In genomic region chr7:5622286-5622685, GRCh38 we compare ENCODE assay signal across 26 cellular contexts.
"Had no signal": no experiment of that assay in that cellular context is flagged by ENCODE, and none has a peak within 500 bp of the region (broad histone marks: within the 10 kb centered on the region; RNA-seq: fewer than 3 reads in every experiment).

No MANE protein-coding gene starts in this region.

- H3K27me3 ChIP-seq: esophagus squamous epithelium, neutrophil, right atrium auricular region, sigmoid colon, stomach, thyroid gland had no signal

- H3K9ac ChIP-seq: parathyroid adenoma had no signal

- DNase-seq: dermis blood vessel endothelial cell; effector memory CD4-positive, alpha-beta T cell; erythroblast; esophagus squamous epithelium; foreskin melanocyte; hypothalamus; immature natural killer cell; islet precursor cell; mesenchymal stem cell; mucosa of descending colon; naive thymus-derived CD4-positive, alpha-beta T cell; sigmoid colon; stimulated activated CD4-positive, alpha-beta T cell treated with anti-CD3 and anti-CD28 coated beads, Interleukin-2, amount 100 ng/mL, for 24 hours; stimulated activated CD4-positive, alpha-beta T cell treated with anti-CD3 and anti-CD28 coated beads, Interleukin-4, amount 100 ng/mL, for 24 hours; stimulated activated naive CD4-positive, alpha-beta T cell treated with Interleukin-2 at 50 U/mL for 16 hours; stomach; thyroid gland; trophoblast cell had no signal

- H3K4me1 Mint-ChIP-seq: immature natural killer cell had no signal

- H3K27ac ChIP-seq: coronary artery, esophagus squamous epithelium, neutrophil, parathyroid adenoma, prostate gland, right atrium auricular region, sigmoid colon, stomach, thyroid gland had no signal

- H3K27me3 Mint-ChIP-seq: naive thymus-derived CD4-positive, alpha-beta T cell had no signal

- H3K27ac Mint-ChIP-seq: immature natural killer cell, mesothelial cell of epicardium had no signal

- H3K36me3 Mint-ChIP-seq: immature natural killer cell had no signal

- H3K4me3 ChIP-seq: coronary artery, esophagus squamous epithelium, lung, mucosa of descending colon, prostate gland, right atrium auricular region, sigmoid colon, stomach, thyroid gland had no signal

- ATAC-seq: mucosa of descending colon; naive thymus-derived CD4-positive, alpha-beta T cell; stimulated activated effector memory CD8-positive, alpha-beta T cell treated with anti-CD3 and anti-CD28 coated beads, Interleukin-12 subunit alpha, Interleukin-12 subunit beta, amount 100 ng/mL, for 72 hours had no signal

- H3K9me3 ChIP-seq: esophagus squamous epithelium, mucosa of descending colon, neutrophil, prostate gland, right atrium auricular region, sigmoid colon, stomach, thyroid gland had no signal

- H3K4me3 Mint-ChIP-seq: immature natural killer cell; mesothelial cell of epicardium; naive thymus-derived CD4-positive, alpha-beta T cell; stimulated activated effector memory CD8-positive, alpha-beta T cell treated with anti-CD3 and anti-CD28 coated beads, Interleukin-12 subunit alpha, Interleukin-12 subunit beta, amount 100 ng/mL, for 72 hours had no signal

- H3K4me1 ChIP-seq: prostate gland, right atrium auricular region had no signal

- H3K9me3 Mint-ChIP-seq: immature natural killer cell; mesothelial cell of epicardium; naive thymus-derived CD4-positive, alpha-beta T cell; stimulated activated effector memory CD8-positive, alpha-beta T cell treated with anti-CD3 and anti-CD28 coated beads, Interleukin-12 subunit alpha, Interleukin-12 subunit beta, amount 100 ng/mL, for 72 hours had no signal

- H2AFZ ChIP-seq: parathyroid adenoma had no signal
